Comparison of ENCODE assay signal across 13 cellular contexts in genomic region chr2:157901325-157901724, GRCh38. TPM values are rescaled to one million over a fixed set of nuclear protein-coding genes. Genes with fewer than 3 reads are reported as not detected.
DNase-seq lines count a peak whose midpoint lies in the region; ATAC-seq and TF ChIP-seq lines count a peak whose summit lies in the region.
"Had no signal": no experiment of that assay in that cellular context is flagged by ENCODE, and none has a peak within 500 bp of the region (broad histone marks: within the 10 kb centered on the region; RNA-seq: fewer than 3 reads in every experiment).

No MANE protein-coding gene starts in this region.

- H3K4me1 ChIP-seq in naive thymus-derived CD4-positive, alpha-beta T cell (ENCODE audit: control insufficient read depth in 2 of 2, insufficient read depth in 2 of 2, low read length in 2 of 2): peaks cover 44 to 46% of the 10 kb centered on the region in 2 donors

- intact Hi-C loops in activated CD4-positive, alpha-beta T cell treated with anti-CD3 and anti-CD28 coated beads for 36 hours (cut with DNase I, micrococcal nuclease): loop anchor here (1.0 to 2.0 kb wide), 2 partner anchors 109 kb away; no protein-coding TSS in a partner anchor
- intact Hi-C loops in naive thymus-derived CD4-positive, alpha-beta T cell (cut with micrococcal nuclease): loop anchor here (1.0 to 5.0 kb wide), 2 partner anchors 34 to 109 kb away; no protein-coding TSS in a partner anchor

- DNase-seq in activated CD4-positive, alpha-beta T cell treated with anti-CD3 and anti-CD28 coated beads for 36 hours: peak; percentile 39
- no peak for DNase-seq in activated CD4-positive, alpha-beta T cell treated with anti-CD3 and anti-CD28 coated beads for 1 hour
- no peak for DNase-seq in HFFc6
- DNase-seq in naive thymus-derived CD4-positive, alpha-beta T cell: peak in 1 of 9 donors; percentile 24
- DNase-seq in NCI-H1694 (lab: John Stamatoyannopoulos, UW): no peak
- no peak for DNase-seq in T-helper 9 cell
- DNase-seq: activated CD4-positive, alpha-beta T cell treated with anti-CD3 and anti-CD28 coated beads, Interleukin-2, amount 50 U/mL, for 4 hours; foreskin melanocyte; NCI-H2107; posterior cingulate gyrus; Right ventricle myocardium superior had no signal

- no peaks in the 10 kb centered on the region for H3K9me3 Mint-ChIP-seq in activated CD4-positive, alpha-beta T cell treated with anti-CD3 and anti-CD28 coated beads for 36 hours (ENCODE audit: low read depth)
- H3K9me3 Mint-ChIP-seq in HFFc6: no peaks in the 10 kb centered on the region
- H3K9me3 Mint-ChIP-seq in activated T-helper 17 cell treated with anti-CD3 and anti-CD28 coated beads, Interleukin-2, amount 50 U/mL, for 72 hours: no peaks in the 10 kb centered on the region
- peaks cover 0 to 4% (median 0%) of the 10 kb centered on the region in 11 donors for H3K9me3 Mint-ChIP-seq in naive thymus-derived CD4-positive, alpha-beta T cell

- CTCF ChIA-PET in activated CD4-positive, alpha-beta T cell treated with anti-CD3 and anti-CD28 coated beads for 36 hours (lab: Charles Lee): interaction anchor here (0.7 to 4.5 kb wide), 10 partner anchors 9 to 120 kb away, joined by 3 to 30 read pairs (median 4); partner anchors contain the start of gene ACVR1
- CTCF ChIA-PET in naive thymus-derived CD4-positive, alpha-beta T cell (lab: Charles Lee): interaction anchor here (0.5 to 1.4 kb wide), 9 partner anchors 9 to 575 kb away, joined by 3 to 7 read pairs (median 4); partner anchors contain the start of gene ACVR1

- H3K27ac ChIP-seq in naive thymus-derived CD4-positive, alpha-beta T cell (ENCODE audit: low read depth, low read length): no peak overlapping the region

- POLR2A ChIA-PET in activated CD4-positive, alpha-beta T cell treated with anti-CD3 and anti-CD28 coated beads for 36 hours (lab: Charles Lee): no interaction called here
- POLR2A ChIA-PET in naive thymus-derived CD4-positive, alpha-beta T cell (lab: Charles Lee): interaction anchor here (1.3 to 2.8 kb wide), 2 partner anchors 25 to 31 kb away, joined by 4 to 12 read pairs; partner anchors contain the start of gene ACVR1

- TF ChIP-seq CTCF in HFFc6 (IDR thresholded peaks at IDR 0.05): peak; percentile 58; the same call in 1 of the 2 replicates

- H3K27ac Mint-ChIP-seq in activated CD4-positive, alpha-beta T cell treated with anti-CD3 and anti-CD28 coated beads for 36 hours: peak overlapping the region; percentile 26
- H3K27ac Mint-ChIP-seq in HFFc6: no peak overlapping the region
- H3K27ac Mint-ChIP-seq in activated T-helper 17 cell treated with anti-CD3 and anti-CD28 coated beads, Interleukin-2, amount 50 U/mL, for 72 hours: peak overlapping the region; percentile 98
- H3K27ac Mint-ChIP-seq in naive thymus-derived CD4-positive, alpha-beta T cell: peak overlapping the region in 6 of 9 donors; percentile 16 to 98 (median 82)

- no peaks in the 10 kb centered on the region for H3K9me3 ChIP-seq in naive thymus-derived CD4-positive, alpha-beta T cell (ENCODE audit: control insufficient read depth in 2 of 3, low read length in 3 of 3)

- H3K27me3 Mint-ChIP-seq in activated CD4-positive, alpha-beta T cell treated with anti-CD3 and anti-CD28 coated beads for 36 hours: no peaks in the 10 kb centered on the region
- H3K27me3 Mint-ChIP-seq in HFFc6 (ENCODE audit: insufficient read depth): peaks cover 8% of the 10 kb centered on the region
- no peaks in the 10 kb centered on the region for H3K27me3 Mint-ChIP-seq in activated T-helper 17 cell treated with anti-CD3 and anti-CD28 coated beads, Interleukin-2, amount 50 U/mL, for 72 hours
- no peaks in the 10 kb centered on the region for H3K27me3 Mint-ChIP-seq in naive thymus-derived CD4-positive, alpha-beta T cell

- H3K36me3 ChIP-seq in naive thymus-derived CD4-positive, alpha-beta T cell (ENCODE audit: control insufficient read depth in 2 of 3, insufficient read depth in 3 of 3, low read length in 3 of 3): no peaks in the 10 kb centered on the region

- peaks cover 61% of the 10 kb centered on the region for H3K4me1 Mint-ChIP-seq in activated CD4-positive, alpha-beta T cell treated with anti-CD3 and anti-CD28 coated beads for 36 hours
- peaks cover 12% of the 10 kb centered on the region for H3K4me1 Mint-ChIP-seq in HFFc6 (ENCODE audit: low read depth)
- peaks cover 42% of the 10 kb centered on the region for H3K4me1 Mint-ChIP-seq in activated T-helper 17 cell treated with anti-CD3 and anti-CD28 coated beads, Interleukin-2, amount 50 U/mL, for 72 hours
- H3K4me1 Mint-ChIP-seq in naive thymus-derived CD4-positive, alpha-beta T cell: peaks cover 38 to 58% (median 52%) of the 10 kb centered on the region in 7 donors

- H3K4me3 ChIP-seq in naive thymus-derived CD4-positive, alpha-beta T cell (ENCODE audit: low read length): no peak overlapping the region

- no peak for ATAC-seq in activated CD4-positive, alpha-beta T cell treated with anti-CD3 and anti-CD28 coated beads for 36 hours
- ATAC-seq in activated T-helper 17 cell treated with anti-CD3 and anti-CD28 coated beads, Interleukin-2, amount 50 U/mL, for 72 hours (replicated peaks): no peak
- no peak for ATAC-seq in naive thymus-derived CD4-positive, alpha-beta T cell
- ATAC-seq in GM18498 (IDR thresholded peaks at IDR 0.05; ENCODE audit: unreplicated experiment): no peak

- H3K4me3 Mint-ChIP-seq in activated CD4-positive, alpha-beta T cell treated with anti-CD3 and anti-CD28 coated beads for 36 hours: no peak overlapping the region
- H3K4me3 Mint-ChIP-seq in HFFc6: no peak overlapping the region
- peak overlapping the region; percentile 82 for H3K4me3 Mint-ChIP-seq in activated T-helper 17 cell treated with anti-CD3 and anti-CD28 coated beads, Interleukin-2, amount 50 U/mL, for 72 hours
- peak overlapping the region in 2 of 10 donors; percentile 89 to 92 for H3K4me3 Mint-ChIP-seq in naive thymus-derived CD4-positive, alpha-beta T cell

- no peaks in the 10 kb centered on the region for H3K27me3 ChIP-seq in naive thymus-derived CD4-positive, alpha-beta T cell (ENCODE audit: control insufficient read depth in 2 of 2, insufficient read depth in 2 of 2, low read length in 2 of 2)

- peaks cover 6% of the 10 kb centered on the region for H3K36me3 Mint-ChIP-seq in activated CD4-positive, alpha-beta T cell treated with anti-CD3 and anti-CD28 coated beads for 36 hours (ENCODE audit: low read depth)
- no peaks in the 10 kb centered on the region for H3K36me3 Mint-ChIP-seq in HFFc6 (ENCODE audit: low read depth)
- H3K36me3 Mint-ChIP-seq in activated T-helper 17 cell treated with anti-CD3 and anti-CD28 coated beads, Interleukin-2, amount 50 U/mL, for 72 hours (ENCODE audit: low read depth): peaks cover 11% of the 10 kb centered on the region
- H3K36me3 Mint-ChIP-seq in naive thymus-derived CD4-positive, alpha-beta T cell: peaks cover 0 to 17% (median 0%) of the 10 kb centered on the region in 5 donors

RNA-seq across cellular contexts. Expression of gene ACVR1, which starts 25.2 kb away (rescaled TPM):
- 10 to 100 TPM; 17.1 to 23.0 TPM for total RNA-seq in activated CD4-positive, alpha-beta T cell treated with anti-CD3 and anti-CD28 coated beads for 36 hours
- total RNA-seq in HFFc6 (2021; fragmentation: NEBNext Ultra II Directional; extraction: Animal tissue kit (Norgen Biotek cat#: 25700)): 10 to 100 TPM; 37.5 to 48.4 (median 43.1) TPM
- 10 to 100 TPM; 22.7 to 27.5 TPM for total RNA-seq in activated T-helper 17 cell treated with anti-CD3 and anti-CD28 coated beads, Interleukin-2, amount 50 U/mL, for 72 hours
- total RNA-seq in naive thymus-derived CD4-positive, alpha-beta T cell: 10 to 100 TPM; 13.3 to 42.0 (median 20.6) TPM
- 1 to 10 TPM; 6.0 to 7.1 TPM for polyA plus RNA-seq in naive thymus-derived CD4-positive, alpha-beta T cell
